ENCODE assay signal across 24 cellular contexts in genomic region chr10:128871671-128872231, GRCh38.
"Had no signal": no experiment of that assay in that cellular context is flagged by ENCODE, and none has a peak within 500 bp of the region (broad histone marks: within the 10 kb centered on the region; RNA-seq: fewer than 3 reads in every experiment).

No MANE protein-coding gene starts in this region.

- DNase-seq: IMR-90, Karpas-422, KG1, MG63, NCI-H1092, NCI-H1105 treated with DMSO at 0.1 percent for 48 hours, NCI-H1417 treated with DMSO at 0.1 percent for 48 hours, NCI-H146, NCI-H1694 treated with DMSO at 0.1 percent for 48 hours, NCI-H1930, NCI-H2081 treated with DMSO at 0.1 percent for 48 hours, NCI-H2171, NCI-H226, NCI-H446, NCI-H510A, NCI-H524 treated with DMSO at 0.1 percent for 48 hours, NCI-H69, NCI-H774, Right ventricle myocardium superior, RPMI8226, SIG-M5 had no signal

- H3K27ac ChIP-seq: SJSA1, SK-N-MC had no signal

- ATAC-seq: HepG2 had no signal

- H3K4me1 ChIP-seq: SJSA1 had no signal

- H3K4me3 ChIP-seq: MG63, SJSA1, SK-N-MC had no signal

- H3K9me3 ChIP-seq: MG63 had no signal

- H3K36me3 ChIP-seq: MG63, SJSA1 had no signal

- H3K27me3 ChIP-seq: MG63, SJSA1 had no signal
